Comparison of ENCODE assay signal across 7 cellular contexts in genomic region chr20:23361651-23362391, GRCh38. TPM values are rescaled to one million over a fixed set of nuclear protein-coding genes. Genes with fewer than 3 reads are reported as not detected.
DNase-seq lines count a peak whose midpoint lies in the region; ATAC-seq and TF ChIP-seq lines count a peak whose summit lies in the region.

Gene GZF1 (plus strand): TSS chr20:23362182. CDS start chr20:23364384, 2,202 bp downstream.

- ATAC-seq in GM18519 (IDR thresholded peaks at IDR 0.05; ENCODE audit: low FRiP score, unreplicated experiment), result peak; percentile 57
- peak; percentile 73 for ATAC-seq in HG03045 (IDR thresholded peaks at IDR 0.05; ENCODE audit: unreplicated experiment)

- under 1% methylated on average over 61 of the region's 95 CpGs for WGBS in hepatocyte (ENCODE audit: low lambda C conversion rate, missing lambda C conversion rate)

- TF ChIP-seq CTCF in hepatocyte (IDR thresholded peaks at IDR 0.05; ENCODE audit: poor library complexity), result peak; percentile 9

- no peaks in the 10 kb centered on the region for H3K9me3 ChIP-seq in hepatocyte (ENCODE audit: low read depth)

- H3K27ac ChIP-seq in hepatocyte, result peak within 1 kb of the TSS; percentile 98

- peak within 1 kb of the TSS; percentile 30 for H2AFZ ChIP-seq in hepatocyte

- H3K27me3 ChIP-seq in hepatocyte, result no peaks in the 10 kb centered on the region

- peaks cover 28% of the 10 kb centered on the region for H3K4me1 ChIP-seq in hepatocyte (ENCODE audit: insufficient read depth)

- H3K79me2 ChIP-seq in hepatocyte, result peaks cover 42% of the 10 kb centered on the region

- peak within 1 kb of the TSS; percentile 92 for H3K4me2 ChIP-seq in hepatocyte

- peak within 1 kb of the TSS; percentile 57 for H3K4me3 ChIP-seq in hepatocyte

- no peaks in the 10 kb centered on the region for H3K9me2 ChIP-seq in hepatocyte (replicated peaks; ENCODE audit: insufficient read depth)

- H3K36me3 ChIP-seq in hepatocyte (replicated peaks; ENCODE audit: insufficient read depth, low read depth), result no peaks in the 10 kb centered on the region

- peak; percentile 89 for DNase-seq in NCI-H2081 treated with DMSO at 0.1 percent for 48 hours (lab: John Stamatoyannopoulos, UW)
- peak; percentile 98 for DNase-seq in T1000 (lab: John Stamatoyannopoulos, UW)
- peak; percentile 100 for DNase-seq in astrocyte of the hippocampus (ENCODE audit: low read depth, low spot score)
- DNase-seq in hepatocyte (ENCODE audit: low spot score), result peak; percentile 99
- peak; percentile 99 for DNase-seq in retina

- H4K20me1 ChIP-seq in hepatocyte (ENCODE audit: insufficient read depth, poor library complexity, severe bottlenecking), result peaks cover 8% of the 10 kb centered on the region

RNA-seq across cellular contexts. Expression of gene GZF1, which starts in this region (rescaled TPM):
- 15.5 and 17.8 TPM in 2 replicates for total RNA-seq in hepatocyte
- 7.4 and 8.8 TPM in 2 replicates for polyA plus RNA-seq in hepatocyte

Comparison
In these comparisons a context has a peak if more than half of its experiments do, and no peak if none do; other contexts are left out.
1. Peak in every context shown above with its lines: DNase-seq, ATAC-seq, H3K4me3 ChIP-seq and H3K27ac ChIP-seq.